ENCODE assay signal across 22 cellular contexts in the genomic region with DNA sequence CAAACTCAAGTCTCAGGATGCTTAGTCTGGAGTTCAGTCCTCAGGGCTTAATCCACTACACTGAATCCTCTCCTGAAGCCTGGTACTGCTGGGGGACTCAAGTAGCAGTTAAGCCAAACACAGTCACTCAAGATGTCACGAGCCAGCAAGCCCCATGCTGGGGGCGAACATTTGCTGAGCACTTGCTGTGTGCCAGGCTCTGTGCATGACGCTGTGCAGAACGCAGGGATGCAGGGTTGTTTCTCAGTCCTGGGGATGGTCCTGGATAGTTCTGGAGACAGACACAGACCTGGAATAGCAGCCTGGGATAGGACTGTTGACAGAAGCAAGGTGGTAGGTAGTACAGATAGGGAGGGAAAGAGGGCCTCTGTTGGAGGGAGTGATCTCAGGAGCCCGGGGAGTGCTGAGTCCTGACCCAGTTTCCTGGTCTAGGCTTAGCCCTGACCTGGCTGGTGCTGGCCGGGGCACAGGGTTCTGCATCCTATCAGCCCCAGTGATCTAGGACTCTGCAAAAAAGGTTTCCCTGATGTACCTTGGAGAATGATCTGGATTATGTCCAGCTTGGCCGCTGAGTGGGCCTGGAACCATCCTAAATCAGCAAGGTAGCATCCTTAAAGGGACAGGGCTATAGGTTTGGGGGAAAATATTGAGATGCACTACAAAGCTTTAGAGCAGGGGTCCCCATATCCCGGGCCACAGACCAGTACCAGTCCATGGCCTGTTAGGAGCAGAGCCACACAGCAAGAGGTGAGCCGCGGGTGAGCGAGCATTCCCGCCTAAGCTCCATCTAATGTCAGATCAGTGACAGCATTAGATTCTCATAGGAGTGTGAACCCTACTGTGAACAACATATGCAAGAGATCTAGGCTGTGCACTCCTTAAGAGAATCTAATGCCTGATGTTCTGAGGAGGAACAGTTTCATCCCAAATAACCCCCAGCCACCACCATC. TPM values are rescaled to one million over a fixed set of nuclear protein-coding genes. Genes with fewer than 3 reads are reported as not detected.
DNase-seq lines count a peak whose midpoint lies in the region; ATAC-seq, FAIRE-seq and TF ChIP-seq lines count a peak whose summit lies in the region.
"Had no signal": no experiment of that assay in that cellular context is flagged by ENCODE, and none has a peak within 500 bp of the region (broad histone marks: within the 10 kb centered on the region; RNA-seq: fewer than 3 reads in every experiment).

No MANE protein-coding gene starts in this region.

- H3K27ac Mint-ChIP-seq in activated CD8-positive, alpha-beta memory T cell treated with anti-CD3 and anti-CD28 coated beads, Interleukin-2, amount 10 ng/mL, durations not matched to agents 7 days and 5 days, result no peak overlapping the region
- H3K27ac Mint-ChIP-seq in neural progenitor cell, result no peak overlapping the region
- H3K27ac Mint-ChIP-seq in osteocyte (ENCODE audit: unreplicated experiment), result no peak overlapping the region
- no peak overlapping the region for H3K27ac Mint-ChIP-seq in T-helper 17 cell
- H3K27ac Mint-ChIP-seq: HFFc6 had no signal

- CTCF ChIA-PET in activated CD8-positive, alpha-beta memory T cell treated with anti-CD3 and anti-CD28 coated beads, Interleukin-2, amount 10 ng/mL, durations not matched to agents 7 days and 5 days (lab: Charles Lee), result no interaction called here

- H3K27me3 ChIP-seq in neural progenitor cell (no peaks in the 10 kb centered on the region), suprapubic skin (peaks cover 19% of the 10 kb centered on the region)

- WGBS in suprapubic skin, result 81% methylated on average over 12 of the region's 12 CpGs

- H3K36me3 ChIP-seq in neural progenitor cell (no peaks in the 10 kb centered on the region), suprapubic skin (no peaks in the 10 kb centered on the region)

- TF ChIP-seq EP300 in suprapubic skin (IDR thresholded peaks at IDR 0.05), result no peak

- H3K79me2 ChIP-seq in neural progenitor cell (ENCODE audit: low read depth), result no peaks in the 10 kb centered on the region

- no peak overlapping the region for H2AFZ ChIP-seq in neural progenitor cell (replicated peaks)

- H3K4me3 ChIP-seq in neural progenitor cell, result no peak overlapping the region
- no peak overlapping the region for H3K4me3 ChIP-seq in suprapubic skin

- H3F3A ChIP-seq in neural progenitor cell (ENCODE audit: low read depth), result no peaks in the 10 kb centered on the region

- no peak for FAIRE-seq in GM12891 (lab: Jason Lieb, UNC)
- FAIRE-seq: RCC 7860 had no signal

- H3K4me1 Mint-ChIP-seq in activated CD8-positive, alpha-beta memory T cell treated with anti-CD3 and anti-CD28 coated beads, Interleukin-2, amount 10 ng/mL, durations not matched to agents 7 days and 5 days, result no peaks in the 10 kb centered on the region
- H3K4me1 Mint-ChIP-seq in neural progenitor cell (peaks cover 22% of the 10 kb centered on the region), osteocyte (ENCODE audit: unreplicated experiment) (peaks cover 7% of the 10 kb centered on the region), T-helper 17 cell (no peaks in the 10 kb centered on the region)
- H3K4me1 Mint-ChIP-seq: CD14-positive monocyte had no signal

- no peak overlapping the region for H3K9ac ChIP-seq in neural progenitor cell

- H3K4me1 ChIP-seq in neural progenitor cell (peaks cover 26% of the 10 kb centered on the region), suprapubic skin (no peaks in the 10 kb centered on the region)

- ATAC-seq in activated CD8-positive, alpha-beta memory T cell treated with anti-CD3 and anti-CD28 coated beads, Interleukin-2, amount 10 ng/mL, durations not matched to agents 7 days and 5 days, result peak; percentile 27
- ATAC-seq in T-helper 17 cell, result no peak

- peak overlapping the region; percentile 27 for H3K4me2 ChIP-seq in neural progenitor cell

- no peak for TF ChIP-seq POLR2A in suprapubic skin (IDR thresholded peaks at IDR 0.05)
- no peak for TF ChIP-seq POLR2A in GM12891 (IDR thresholded peaks at IDR 0.05; ENCODE audit: low read depth, low read length)

- no peak overlapping the region for H3K4me3 Mint-ChIP-seq in activated CD8-positive, alpha-beta memory T cell treated with anti-CD3 and anti-CD28 coated beads, Interleukin-2, amount 10 ng/mL, durations not matched to agents 7 days and 5 days
- H3K4me3 Mint-ChIP-seq in neural progenitor cell, result no peak overlapping the region
- no peak overlapping the region for H3K4me3 Mint-ChIP-seq in osteocyte (ENCODE audit: unreplicated experiment)
- no peak overlapping the region for H3K4me3 Mint-ChIP-seq in T-helper 17 cell
- H3K4me3 Mint-ChIP-seq: CD14-positive monocyte, HFFc6 had no signal

- no peaks in the 10 kb centered on the region for H3K36me3 Mint-ChIP-seq in activated CD8-positive, alpha-beta memory T cell treated with anti-CD3 and anti-CD28 coated beads, Interleukin-2, amount 10 ng/mL, durations not matched to agents 7 days and 5 days
- no peaks in the 10 kb centered on the region for H3K36me3 Mint-ChIP-seq in neural progenitor cell
- no peaks in the 10 kb centered on the region for H3K36me3 Mint-ChIP-seq in osteocyte (ENCODE audit: unreplicated experiment)
- H3K36me3 Mint-ChIP-seq in T-helper 17 cell (ENCODE audit: low read depth), result peaks cover 2% of the 10 kb centered on the region
- H3K36me3 Mint-ChIP-seq: CD14-positive monocyte had no signal

- H3K27ac ChIP-seq in neural progenitor cell (no peak overlapping the region), suprapubic skin (no peak overlapping the region)
- H3K27ac ChIP-seq: 22Rv1 had no signal

- no peak for DNase-seq in activated CD8-positive, alpha-beta memory T cell treated with anti-CD3 and anti-CD28 coated beads, Interleukin-2, amount 10 ng/mL, durations not matched to agents 7 days and 5 days
- DNase-seq in activated CD8-positive, alpha-beta memory T cell treated with anti-CD3 and anti-CD28 coated beads for 24 hours, result no peak
- DNase-seq in cerebellar cortex (ENCODE audit: low spot score) (peak; percentile 85), neural progenitor cell (ENCODE audit: low spot score) (no peak), suprapubic skin (ENCODE audit: low spot score in 2 of 2) (peak; percentile 22 to 55), GM12891 (ENCODE audit: insufficient read length, low spot score) (no peak), osteocyte (ENCODE audit: extremely low spot score, unreplicated experiment) (no peak), T-helper 17 cell (no peak)
- DNase-seq: AML-193, DMS79, H7, HFFc6, NCI-H1417 treated with DMSO at 0.1 percent for 48 hours, NCI-H187 treated with DMSO at 0.1 percent for 48 hours, NCI-H510A, NCI-H748 treated with DMSO at 0.1 percent for 48 hours, Right ventricle myocardium superior had no signal

- peaks cover 3% of the 10 kb centered on the region for H3K27me3 Mint-ChIP-seq in activated CD8-positive, alpha-beta memory T cell treated with anti-CD3 and anti-CD28 coated beads, Interleukin-2, amount 10 ng/mL, durations not matched to agents 7 days and 5 days
- peaks cover 20% of the 10 kb centered on the region for H3K27me3 Mint-ChIP-seq in neural progenitor cell (ENCODE audit: insufficient read depth, low read depth)
- peaks cover 9% of the 10 kb centered on the region for H3K27me3 Mint-ChIP-seq in osteocyte (ENCODE audit: unreplicated experiment)
- peaks cover 25% of the 10 kb centered on the region for H3K27me3 Mint-ChIP-seq in T-helper 17 cell

- no peaks in the 10 kb centered on the region for H3K9me3 Mint-ChIP-seq in activated CD8-positive, alpha-beta memory T cell treated with anti-CD3 and anti-CD28 coated beads, Interleukin-2, amount 10 ng/mL, durations not matched to agents 7 days and 5 days (ENCODE audit: low read depth)
- no peaks in the 10 kb centered on the region for H3K9me3 Mint-ChIP-seq in neural progenitor cell
- no peaks in the 10 kb centered on the region for H3K9me3 Mint-ChIP-seq in osteocyte (ENCODE audit: unreplicated experiment)
- H3K9me3 Mint-ChIP-seq: CD14-positive monocyte, HFFc6 had no signal

- no peaks in the 10 kb centered on the region for H4K20me1 ChIP-seq in neural progenitor cell (ENCODE audit: low read depth)

- H3K9me3 ChIP-seq in neural progenitor cell (ENCODE audit: low read depth) (no peaks in the 10 kb centered on the region), suprapubic skin (no peaks in the 10 kb centered on the region), T-helper 17 cell (ENCODE audit: control insufficient read depth, low read length, poor library complexity, severe bottlenecking) (no peaks in the 10 kb centered on the region)

- TF ChIP-seq CTCF in neural progenitor cell (IDR thresholded peaks at IDR 0.05) (no peak), suprapubic skin (IDR thresholded peaks at IDR 0.05) (no peak), osteocyte (IDR thresholded peaks at IDR 0.05) (no peak)

TF ChIP-seq in GM12891, 5 proteins besides CTCF, POLR2A, EP300 and RAD21:
- no peak for TF ChIP-seq SPI1 (IDR thresholded peaks at IDR 0.05; ENCODE audit: low read depth, low read length)
- TF ChIP-seq POU2F2 (IDR thresholded peaks at IDR 0.05; ENCODE audit: low read depth, low read length), result no peak
- no peak for TF ChIP-seq TAF1 (IDR thresholded peaks at IDR 0.05; ENCODE audit: low read depth, low read length)
- TF ChIP-seq PAX5 (IDR thresholded peaks at IDR 0.05; ENCODE audit: insufficient read depth, low read length, severe bottlenecking), result no peak
- TF ChIP-seq POLR2AphosphoS5 (IDR thresholded peaks at IDR 0.05; ENCODE audit: low read depth, low read length), result no peak

RNA-seq across cellular contexts. Expression of a gene that starts 54.7 kb away (rescaled TPM):
- total RNA-seq in activated CD8-positive, alpha-beta memory T cell treated with anti-CD3 and anti-CD28 coated beads, Interleukin-2, amount 10 ng/mL, durations not matched to agents 7 days and 5 days, result 100 to 1,000 TPM in 1 of 2 experiments, 10 to 100 TPM in 1; 35.1 to 115 TPM
- total RNA-seq in neural progenitor cell (ENCODE audit: low replicate concordance) (0.36 and 0.84 TPM in 2 replicates), suprapubic skin (under 1 TPM in 3 of 4 donors, not detected in 1; 0.16 to 0.39 (median 0.17) TPM), osteocyte (not detected in 2 replicates), T-helper 17 cell (under 1 TPM; 0.50 to 0.87 TPM)
- 0.04 TPM for polyA plus RNA-seq in GM12891 (2012; ENCODE audit: low read depth, missing spikeins)
- total RNA-seq: HT-29, OCI-LY7, Right ventricle myocardium superior had no signal
- polyA plus RNA-seq: CD14-positive monocyte had no signal

Comparison
In these comparisons a context has a peak if more than half of its experiments do, and no peak if none do; other contexts are left out.
1. DNase-seq: peak in cerebellar cortex (single experiment) and suprapubic skin (2 of 2); none in activated CD8-positive, alpha-beta memory T cell treated with anti-CD3 and anti-CD28 coated beads, Interleukin-2, amount 10 ng/mL, durations not matched to agents 7 days and 5 days (single experiment), activated CD8-positive, alpha-beta memory T cell treated with anti-CD3 and anti-CD28 coated beads for 24 hours (single experiment), neural progenitor cell (single experiment), GM12891 (single experiment), osteocyte (single experiment) and T-helper 17 cell (0 of 3).
2. RNA of a gene that starts 54.7 kb away (total RNA-seq): 35.1 to 115 TPM in activated CD8-positive, alpha-beta memory T cell treated with anti-CD3 and anti-CD28 coated beads, Interleukin-2, amount 10 ng/mL, durations not matched to agents 7 days and 5 days; 0.50 to 0.87 TPM in T-helper 17 cell, 0.36 to 0.84 TPM in neural progenitor cell, 0.16 to 0.39 TPM in suprapubic skin and not detected in osteocyte; every median in the first group is over 10 times any median in the second.